Comparison of ENCODE assay signal across 18 cellular contexts in genomic region chr17:3919123-3919624, GRCh38. TPM values are rescaled to one million over a fixed set of nuclear protein-coding genes. Genes with fewer than 3 reads are reported as not detected.
A peak's percentile ranks its signal among the peaks of the same experiment; 100 is the strongest.
DNase-seq lines count a peak whose midpoint lies in the region; ATAC-seq and TF ChIP-seq lines count a peak whose summit lies in the region.
"Had no signal": no experiment of that assay in that cellular context is flagged by ENCODE, and none has a peak within 500 bp of the region (broad histone marks: within the 10 kb centered on the region; RNA-seq: fewer than 3 reads in every experiment).

No MANE protein-coding gene starts in this region.

- no peaks in the 10 kb centered on the region for H3K27me3 ChIP-seq in esophagus (ENCODE audit: control insufficient read depth in 1 of 2, insufficient read depth in 2 of 2, low read length in 2 of 2)
- no peaks in the 10 kb centered on the region for H3K27me3 ChIP-seq in mucosa of rectum (ENCODE audit: control insufficient read depth in 2 of 2, insufficient read depth in 2 of 2, low read length in 2 of 2)
- no peaks in the 10 kb centered on the region for H3K27me3 ChIP-seq in tibial artery
- no peaks in the 10 kb centered on the region for H3K27me3 ChIP-seq in dorsolateral prefrontal cortex
- H3K27me3 ChIP-seq: pancreas had no signal

- WGBS in esophagus, 2 donors = 75 to 84% methylated on average over 22 of the region's 22 CpGs

- H3K9ac ChIP-seq in mucosa of rectum (ENCODE audit: low read depth in 1 of 2, low read length in 2 of 2) = no peak overlapping the region

- H3K4me1 ChIP-seq in esophagus (ENCODE audit: control insufficient read depth in 2 of 2, insufficient read depth in 2 of 2, low read length in 1 of 2) = peaks cover 0 to 8% of the 10 kb centered on the region in 2 donors
- H3K4me1 ChIP-seq in mucosa of rectum (ENCODE audit: control insufficient read depth in 2 of 2, insufficient read depth in 2 of 2, low read length in 2 of 2) = peaks cover 23 to 28% of the 10 kb centered on the region in 2 donors
- peaks cover 11 to 76% (median 49%) of the 10 kb centered on the region in 4 donors for H3K4me1 ChIP-seq in tibial artery

- TF ChIP-seq CTCF in tibial artery (IDR thresholded peaks at IDR 0.05) = no peak
- TF ChIP-seq CTCF in dorsolateral prefrontal cortex (IDR thresholded peaks at IDR 0.05 in 54 of 56, conservative IDR thresholded peaks at IDR 0.05 in 2 of 56; ENCODE audit: low read depth in 1 of 56, partially characterized antibody in 56 of 56) = no peak

- intact Hi-C loops in tibial artery (cut with DNase I; ENCODE audit: low total_unique reads) = no loop called here
- intact Hi-C loops in dorsolateral prefrontal cortex (cut with DNase I) = loop anchor here in 1 of 2 donors (5.0 kb wide), 1 partner anchor 83 kb away; no protein-coding TSS in a partner anchor

- peak overlapping the region; percentile 36 for H3K27ac ChIP-seq in KOPT-K1 (ENCODE audit: low read depth, low read length, poor library complexity, severe bottlenecking)
- H3K27ac ChIP-seq in esophagus (ENCODE audit: low read depth in 2 of 2, low read length in 1 of 2) = peak overlapping the region; percentile 14 to 62
- H3K27ac ChIP-seq in mucosa of rectum (ENCODE audit: low read depth in 2 of 2, low read length in 2 of 2) = peak overlapping the region; percentile 39 to 67
- peak overlapping the region; percentile 84 to 91 for H3K27ac ChIP-seq in tibial artery
- H3K27ac ChIP-seq in dorsolateral prefrontal cortex = peak overlapping the region in 2 of 59 donors; percentile 22 to 25
- H3K27ac ChIP-seq: pancreas had no signal

- H3K36me3 ChIP-seq in KOPT-K1 (ENCODE audit: insufficient read depth, low read length) = peaks cover 13% of the 10 kb centered on the region
- no peaks in the 10 kb centered on the region for H3K36me3 ChIP-seq in esophagus (ENCODE audit: control insufficient read depth in 2 of 2, insufficient read depth in 2 of 2, low read length in 1 of 2)
- H3K36me3 ChIP-seq in mucosa of rectum (ENCODE audit: control insufficient read depth in 2 of 2, insufficient read depth in 2 of 2, low read length in 2 of 2) = peaks cover 0 to 5% of the 10 kb centered on the region in 2 donors
- peaks cover 0 to under 1% (median 0%) of the 10 kb centered on the region in 3 donors for H3K36me3 ChIP-seq in tibial artery
- H3K36me3 ChIP-seq: pancreas had no signal

- DNase-seq in tibial artery = peak; percentile 76 to 96
- DNase-seq in superior temporal gyrus (ENCODE audit: extremely low spot score) = no peak
- DNase-seq in dorsolateral prefrontal cortex = no peak
- no peak for DNase-seq in NOMO-1 (lab: John Stamatoyannopoulos, UW; ENCODE audit: unreplicated experiment in 2 of 2)
- DNase-seq: activated CD4-positive, alpha-beta T cell treated with anti-CD3 and anti-CD28 coated beads for 36 hours; activated naive CD8-positive, alpha-beta T cell treated with anti-CD3 and anti-CD28 coated beads, Interleukin-2, amount 50 U/mL, for 24 hours; DMS79 treated with DMSO at 0.1 percent for 48 hours; KBM-7; NCI-H1930; stimulated activated CD4-positive, alpha-beta T cell treated with anti-CD3 and anti-CD28 coated beads, Interleukin-2, amount 100 ng/mL, for 24 hours had no signal

- ATAC-seq in HG02623 (IDR thresholded peaks at IDR 0.05; ENCODE audit: unreplicated experiment) = no peak
- ATAC-seq: activated CD4-positive, alpha-beta T cell treated with anti-CD3 and anti-CD28 coated beads for 36 hours; activated naive CD8-positive, alpha-beta T cell treated with anti-CD3 and anti-CD28 coated beads, Interleukin-2, amount 50 U/mL, for 24 hours; esophagus mucosa; pancreas had no signal

- H3K9me3 ChIP-seq in KOPT-K1 (ENCODE audit: insufficient read depth, low read length, poor library complexity, severe bottlenecking) (no peaks in the 10 kb centered on the region), esophagus (ENCODE audit: control insufficient read depth in 2 of 2, insufficient read depth in 1 of 2, low read depth in 1 of 2, low read length in 1 of 2) (no peaks in the 10 kb centered on the region), mucosa of rectum (ENCODE audit: control insufficient read depth in 2 of 2, low read length in 2 of 2) (no peaks in the 10 kb centered on the region), tibial artery (no peaks in the 10 kb centered on the region)
- H3K9me3 ChIP-seq: pancreas had no signal

- H3K4me3 ChIP-seq in esophagus (ENCODE audit: low read depth in 1 of 2, low read length in 2 of 2) (no peak overlapping the region), mucosa of rectum (ENCODE audit: low read length in 2 of 2) (no peak overlapping the region), tibial artery (no peak overlapping the region), dorsolateral prefrontal cortex (no peak overlapping the region)
- H3K4me3 ChIP-seq: pancreas had no signal

RNA-seq across cellular contexts. Expression of gene P2RX1, which starts 2.9 kb away (rescaled TPM):
- polyA plus RNA-seq in esophagus = 1 to 10 TPM; 5.9 to 7.1 TPM
- 1 to 10 TPM in 30 of 120 experiments, under 1 TPM in 86, not detected in 4; 0.15 to 2.8 (median 0.69) TPM for total RNA-seq in dorsolateral prefrontal cortex
- total RNA-seq: bronchial epithelial cell; CD4-positive, alpha-beta memory T cell had no signal
- polyA plus RNA-seq: CD4-positive, alpha-beta memory T cell had no signal

RNA-seq across cellular contexts. Expression of gene CAMKK1, which starts 26.3 kb away (rescaled TPM):
- polyA plus RNA-seq in esophagus = 1 to 10 TPM; 4.9 to 5.3 TPM
- total RNA-seq in dorsolateral prefrontal cortex = 100 to 1,000 TPM in 89 of 120 experiments, 10 to 100 TPM in 31; 35.4 to 172 (median 118) TPM

RNA-seq across cellular contexts. Expression of gene ATP2A3, which starts 45.1 kb away (rescaled TPM):
- 1 to 10 TPM; 5.8 to 7.8 TPM for polyA plus RNA-seq in esophagus
- total RNA-seq in dorsolateral prefrontal cortex = 10 to 100 TPM in 2 of 120 experiments, 1 to 10 TPM in 117, under 1 TPM in 1; 0.79 to 11.5 (median 2.9) TPM

Comparison
In these comparisons a context has a peak if more than half of its experiments do, and no peak if none do; other contexts are left out.
1. DNase-seq: peak in tibial artery (2 of 2); none in superior temporal gyrus (single experiment), dorsolateral prefrontal cortex (0 of 10) and NOMO-1 (0 of 2).